In the genomic region with DNA sequence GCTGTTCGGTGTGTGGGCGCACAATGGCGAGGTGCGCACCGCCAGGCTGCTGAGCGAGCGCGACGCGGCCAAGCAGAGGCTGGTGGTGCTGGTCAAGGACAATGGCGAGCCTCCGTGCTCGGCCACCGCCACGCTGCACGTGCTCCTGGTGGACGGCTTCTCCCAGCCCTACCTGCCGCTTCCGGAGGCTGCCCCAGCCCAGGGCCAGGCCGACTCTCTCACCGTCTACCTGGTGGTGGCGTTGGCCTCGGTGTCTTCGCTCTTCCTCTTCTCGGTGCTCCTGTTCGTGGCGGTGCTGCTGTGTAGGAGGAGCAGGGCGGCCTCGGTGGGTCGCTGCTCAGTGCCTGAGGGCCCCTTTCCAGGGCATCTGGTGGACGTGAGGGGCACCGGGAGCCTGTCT, we compare ENCODE assay signal across 2 cellular contexts. TPM values are rescaled to one million over a fixed set of nuclear protein-coding genes. Genes with fewer than 3 reads are reported as not detected.
"Had no signal": no experiment of that assay in that cellular context is flagged by ENCODE, and none has a peak within 500 bp of the region (broad histone marks: within the 10 kb centered on the region; RNA-seq: fewer than 3 reads in every experiment).

No MANE protein-coding gene starts in this region.

RNA-seq across cellular contexts. Expression of gene PCDHB8, which starts 2.3 kb away (rescaled TPM):
- total RNA-seq: epithelial cell of proximal tubule, foreskin keratinocyte had no signal
- polyA plus RNA-seq: foreskin keratinocyte had no signal

RNA-seq across cellular contexts. Expression of gene PCDHB16, which starts 2.3 kb away (rescaled TPM):
- total RNA-seq: foreskin keratinocyte had no signal
- polyA plus RNA-seq: foreskin keratinocyte had no signal

RNA-seq across cellular contexts. Expression of gene PCDHB9, which starts 7.1 kb away (rescaled TPM):
- total RNA-seq: epithelial cell of proximal tubule, foreskin keratinocyte had no signal
- polyA plus RNA-seq: foreskin keratinocyte had no signal

RNA-seq across cellular contexts. Expression of gene PCDHB7, which starts 7.4 kb away (rescaled TPM):
- total RNA-seq: epithelial cell of proximal tubule, foreskin keratinocyte had no signal
- polyA plus RNA-seq: foreskin keratinocyte had no signal

RNA-seq across cellular contexts. Expression of gene PCDHB10, which starts 12.3 kb away (rescaled TPM):
- total RNA-seq: foreskin keratinocyte had no signal
- polyA plus RNA-seq: foreskin keratinocyte had no signal
